In the genomic region with DNA sequence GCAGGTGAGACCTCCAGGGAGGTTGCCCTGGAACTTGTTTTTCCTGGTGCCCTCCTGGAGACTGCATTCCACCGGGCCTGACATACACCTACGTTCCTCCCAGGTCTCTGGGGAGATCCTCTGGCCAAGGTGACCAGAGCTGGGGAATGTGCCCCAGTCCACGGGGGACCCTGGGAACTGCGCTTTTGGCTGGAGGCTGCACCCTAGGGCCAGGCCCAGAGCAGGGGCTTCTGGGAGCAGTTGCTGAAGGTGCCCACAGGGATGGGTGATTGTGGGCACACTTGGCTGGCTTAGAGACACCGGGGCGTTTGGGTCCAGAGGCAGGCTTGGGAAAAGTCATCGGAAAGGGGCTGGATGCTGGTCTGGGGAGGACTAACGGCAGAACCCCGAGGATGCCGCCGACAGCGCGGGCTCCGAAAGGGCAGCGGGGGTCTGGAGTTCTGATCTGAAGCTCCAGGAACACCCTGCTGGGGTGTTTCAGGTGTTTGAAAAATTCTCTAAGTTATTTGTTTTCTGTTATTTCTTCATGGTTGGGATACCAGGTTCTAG, we compare ENCODE assay signal across 1 cellular context.
TF ChIP-seq lines count a peak whose summit lies in the region.

No MANE protein-coding gene starts in this region.

TF ChIP-seq in HepG2, 621 proteins besides CTCF, POLR2A, EP300 and RAD21 (continued from another document and continues in another):
- TF ChIP-seq, protein P1, sequence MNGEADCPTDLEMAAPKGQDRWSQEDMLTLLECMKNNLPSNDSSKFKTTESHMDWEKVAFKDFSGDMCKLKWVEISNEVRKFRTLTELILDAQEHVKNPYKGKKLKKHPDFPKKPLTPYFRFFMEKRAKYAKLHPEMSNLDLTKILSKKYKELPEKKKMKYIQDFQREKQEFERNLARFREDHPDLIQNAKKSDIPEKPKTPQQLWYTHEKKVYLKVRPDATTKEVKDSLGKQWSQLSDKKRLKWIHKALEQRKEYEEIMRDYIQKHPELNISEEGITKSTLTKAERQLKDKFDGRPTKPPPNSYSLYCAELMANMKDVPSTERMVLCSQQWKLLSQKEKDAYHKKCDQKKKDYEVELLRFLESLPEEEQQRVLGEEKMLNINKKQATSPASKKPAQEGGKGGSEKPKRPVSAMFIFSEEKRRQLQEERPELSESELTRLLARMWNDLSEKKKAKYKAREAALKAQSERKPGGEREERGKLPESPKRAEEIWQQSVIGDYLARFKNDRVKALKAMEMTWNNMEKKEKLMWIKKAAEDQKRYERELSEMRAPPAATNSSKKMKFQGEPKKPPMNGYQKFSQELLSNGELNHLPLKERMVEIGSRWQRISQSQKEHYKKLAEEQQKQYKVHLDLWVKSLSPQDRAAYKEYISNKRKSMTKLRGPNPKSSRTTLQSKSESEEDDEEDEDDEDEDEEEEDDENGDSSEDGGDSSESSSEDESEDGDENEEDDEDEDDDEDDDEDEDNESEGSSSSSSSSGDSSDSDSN (CRISPR knock-in tag; IDR thresholded peaks at IDR 0.05), result 0 out of 2 replicates have a peak, but pooled peaks have one; percentile 3
- TF ChIP-seq, protein P2, sequence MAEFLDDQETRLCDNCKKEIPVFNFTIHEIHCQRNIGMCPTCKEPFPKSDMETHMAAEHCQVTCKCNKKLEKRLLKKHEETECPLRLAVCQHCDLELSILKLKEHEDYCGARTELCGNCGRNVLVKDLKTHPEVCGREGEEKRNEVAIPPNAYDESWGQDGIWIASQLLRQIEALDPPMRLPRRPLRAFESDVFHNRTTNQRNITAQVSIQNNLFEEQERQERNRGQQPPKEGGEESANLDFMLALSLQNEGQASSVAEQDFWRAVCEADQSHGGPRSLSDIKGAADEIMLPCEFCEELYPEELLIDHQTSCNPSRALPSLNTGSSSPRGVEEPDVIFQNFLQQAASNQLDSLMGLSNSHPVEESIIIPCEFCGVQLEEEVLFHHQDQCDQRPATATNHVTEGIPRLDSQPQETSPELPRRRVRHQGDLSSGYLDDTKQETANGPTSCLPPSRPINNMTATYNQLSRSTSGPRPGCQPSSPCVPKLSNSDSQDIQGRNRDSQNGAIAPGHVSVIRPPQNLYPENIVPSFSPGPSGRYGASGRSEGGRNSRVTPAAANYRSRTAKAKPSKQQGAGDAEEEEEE (CRISPR knock-in tag; IDR thresholded peaks at IDR 0.05; ENCODE audit: borderline replicate concordance), result no peak
- TF ChIP-seq, protein P3, sequence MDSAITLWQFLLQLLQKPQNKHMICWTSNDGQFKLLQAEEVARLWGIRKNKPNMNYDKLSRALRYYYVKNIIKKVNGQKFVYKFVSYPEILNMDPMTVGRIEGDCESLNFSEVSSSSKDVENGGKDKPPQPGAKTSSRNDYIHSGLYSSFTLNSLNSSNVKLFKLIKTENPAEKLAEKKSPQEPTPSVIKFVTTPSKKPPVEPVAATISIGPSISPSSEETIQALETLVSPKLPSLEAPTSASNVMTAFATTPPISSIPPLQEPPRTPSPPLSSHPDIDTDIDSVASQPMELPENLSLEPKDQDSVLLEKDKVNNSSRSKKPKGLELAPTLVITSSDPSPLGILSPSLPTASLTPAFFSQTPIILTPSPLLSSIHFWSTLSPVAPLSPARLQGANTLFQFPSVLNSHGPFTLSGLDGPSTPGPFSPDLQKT (CRISPR knock-in tag; IDR thresholded peaks at IDR 0.05; ENCODE audit: borderline replicate concordance), result no peak
- TF ChIP-seq, protein P4, sequence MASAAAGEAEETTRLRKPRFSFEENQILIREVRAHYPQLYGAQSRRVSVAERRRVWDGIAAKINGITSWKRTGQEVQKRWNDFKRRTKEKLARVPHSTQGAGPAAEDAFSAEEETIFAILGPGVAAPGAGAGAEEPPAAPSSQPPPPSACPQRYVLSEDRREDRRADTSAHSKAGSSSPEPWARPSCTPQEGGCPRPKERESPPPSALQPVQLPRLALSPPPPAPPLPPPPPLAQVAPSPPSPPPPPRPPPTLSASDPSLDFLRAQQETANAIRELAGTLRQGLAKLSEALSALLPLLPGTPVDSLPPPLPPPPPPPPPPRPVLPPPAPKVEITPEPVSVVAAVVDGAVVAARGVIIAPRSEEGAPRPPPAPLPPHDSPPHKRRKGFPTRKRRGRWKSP (CRISPR knock-in tag; IDR thresholded peaks at IDR 0.05), result no peak
- no peak for TF ChIP-seq ZNF570 (CRISPR knock-in tag; IDR thresholded peaks at IDR 0.05; ENCODE audit: borderline replicate concordance)
- TF ChIP-seq, protein P5, sequence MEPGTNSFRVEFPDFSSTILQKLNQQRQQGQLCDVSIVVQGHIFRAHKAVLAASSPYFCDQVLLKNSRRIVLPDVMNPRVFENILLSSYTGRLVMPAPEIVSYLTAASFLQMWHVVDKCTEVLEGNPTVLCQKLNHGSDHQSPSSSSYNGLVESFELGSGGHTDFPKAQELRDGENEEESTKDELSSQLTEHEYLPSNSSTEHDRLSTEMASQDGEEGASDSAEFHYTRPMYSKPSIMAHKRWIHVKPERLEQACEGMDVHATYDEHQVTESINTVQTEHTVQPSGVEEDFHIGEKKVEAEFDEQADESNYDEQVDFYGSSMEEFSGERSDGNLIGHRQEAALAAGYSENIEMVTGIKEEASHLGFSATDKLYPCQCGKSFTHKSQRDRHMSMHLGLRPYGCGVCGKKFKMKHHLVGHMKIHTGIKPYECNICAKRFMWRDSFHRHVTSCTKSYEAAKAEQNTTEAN (CRISPR knock-in tag; conservative IDR thresholded peaks at IDR 0.05), result no peak
- no peak for TF ChIP-seq ATF7-NPFF (CRISPR knock-in tag; IDR thresholded peaks at IDR 0.05; ENCODE audit: low read depth)
- no peak for TF ChIP-seq MIER3 (CRISPR knock-in tag; IDR thresholded peaks at IDR 0.05; ENCODE audit: borderline replicate concordance)
- TF ChIP-seq ZNF746 (CRISPR knock-in tag; IDR thresholded peaks at IDR 0.05), result no peak
- TF ChIP-seq ZNF335 (CRISPR knock-in tag; IDR thresholded peaks at IDR 0.05), result no peak
- TF ChIP-seq, protein P6, sequence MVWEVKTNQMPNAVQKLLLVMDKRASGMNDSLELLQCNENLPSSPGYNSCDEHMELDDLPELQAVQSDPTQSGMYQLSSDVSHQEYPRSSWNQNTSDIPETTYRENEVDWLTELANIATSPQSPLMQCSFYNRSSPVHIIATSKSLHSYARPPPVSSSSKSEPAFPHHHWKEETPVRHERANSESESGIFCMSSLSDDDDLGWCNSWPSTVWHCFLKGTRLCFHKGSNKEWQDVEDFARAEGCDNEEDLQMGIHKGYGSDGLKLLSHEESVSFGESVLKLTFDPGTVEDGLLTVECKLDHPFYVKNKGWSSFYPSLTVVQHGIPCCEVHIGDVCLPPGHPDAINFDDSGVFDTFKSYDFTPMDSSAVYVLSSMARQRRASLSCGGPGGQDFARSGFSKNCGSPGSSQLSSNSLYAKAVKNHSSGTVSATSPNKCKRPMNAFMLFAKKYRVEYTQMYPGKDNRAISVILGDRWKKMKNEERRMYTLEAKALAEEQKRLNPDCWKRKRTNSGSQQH (CRISPR knock-in tag; IDR thresholded peaks at IDR 0.05; ENCODE audit: low read depth), result no peak
- 0 out of 2 replicates have a peak, but pooled peaks have one; percentile 18 for TF ChIP-seq NFYB (CRISPR knock-in tag; IDR thresholded peaks at IDR 0.05)
- 0 out of 2 replicates have a peak, but pooled peaks have one; percentile 8 for TF ChIP-seq GABPB1 (CRISPR knock-in tag; IDR thresholded peaks at IDR 0.05)
- TF ChIP-seq ZNF34 (CRISPR knock-in tag; IDR thresholded peaks at IDR 0.05; ENCODE audit: borderline replicate concordance), result no peak
- no peak for TF ChIP-seq NAIF1 (CRISPR knock-in tag; IDR thresholded peaks at IDR 0.05; ENCODE audit: borderline replicate concordance)
- no peak for TF ChIP-seq ZNF446 (CRISPR knock-in tag; IDR thresholded peaks at IDR 0.05)
- TF ChIP-seq, protein P7, sequence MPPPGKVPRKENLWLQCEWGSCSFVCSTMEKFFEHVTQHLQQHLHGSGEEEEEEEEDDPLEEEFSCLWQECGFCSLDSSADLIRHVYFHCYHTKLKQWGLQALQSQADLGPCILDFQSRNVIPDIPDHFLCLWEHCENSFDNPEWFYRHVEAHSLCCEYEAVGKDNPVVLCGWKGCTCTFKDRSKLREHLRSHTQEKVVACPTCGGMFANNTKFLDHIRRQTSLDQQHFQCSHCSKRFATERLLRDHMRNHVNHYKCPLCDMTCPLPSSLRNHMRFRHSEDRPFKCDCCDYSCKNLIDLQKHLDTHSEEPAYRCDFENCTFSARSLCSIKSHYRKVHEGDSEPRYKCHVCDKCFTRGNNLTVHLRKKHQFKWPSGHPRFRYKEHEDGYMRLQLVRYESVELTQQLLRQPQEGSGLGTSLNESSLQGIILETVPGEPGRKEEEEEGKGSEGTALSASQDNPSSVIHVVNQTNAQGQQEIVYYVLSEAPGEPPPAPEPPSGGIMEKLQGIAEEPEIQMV (CRISPR knock-in tag; IDR thresholded peaks at IDR 0.05; ENCODE audit: low read depth), result no peak
- TF ChIP-seq ZNF274 (CRISPR knock-in tag; IDR thresholded peaks at IDR 0.05), result 0 out of 2 replicates have a peak, but pooled peaks have one; percentile 7
- no peak for TF ChIP-seq YY1 (IDR thresholded peaks at IDR 0.05; ENCODE audit: insufficient read depth, insufficient replicate concordance, low read depth, low read length)
- TF ChIP-seq, protein P8, sequence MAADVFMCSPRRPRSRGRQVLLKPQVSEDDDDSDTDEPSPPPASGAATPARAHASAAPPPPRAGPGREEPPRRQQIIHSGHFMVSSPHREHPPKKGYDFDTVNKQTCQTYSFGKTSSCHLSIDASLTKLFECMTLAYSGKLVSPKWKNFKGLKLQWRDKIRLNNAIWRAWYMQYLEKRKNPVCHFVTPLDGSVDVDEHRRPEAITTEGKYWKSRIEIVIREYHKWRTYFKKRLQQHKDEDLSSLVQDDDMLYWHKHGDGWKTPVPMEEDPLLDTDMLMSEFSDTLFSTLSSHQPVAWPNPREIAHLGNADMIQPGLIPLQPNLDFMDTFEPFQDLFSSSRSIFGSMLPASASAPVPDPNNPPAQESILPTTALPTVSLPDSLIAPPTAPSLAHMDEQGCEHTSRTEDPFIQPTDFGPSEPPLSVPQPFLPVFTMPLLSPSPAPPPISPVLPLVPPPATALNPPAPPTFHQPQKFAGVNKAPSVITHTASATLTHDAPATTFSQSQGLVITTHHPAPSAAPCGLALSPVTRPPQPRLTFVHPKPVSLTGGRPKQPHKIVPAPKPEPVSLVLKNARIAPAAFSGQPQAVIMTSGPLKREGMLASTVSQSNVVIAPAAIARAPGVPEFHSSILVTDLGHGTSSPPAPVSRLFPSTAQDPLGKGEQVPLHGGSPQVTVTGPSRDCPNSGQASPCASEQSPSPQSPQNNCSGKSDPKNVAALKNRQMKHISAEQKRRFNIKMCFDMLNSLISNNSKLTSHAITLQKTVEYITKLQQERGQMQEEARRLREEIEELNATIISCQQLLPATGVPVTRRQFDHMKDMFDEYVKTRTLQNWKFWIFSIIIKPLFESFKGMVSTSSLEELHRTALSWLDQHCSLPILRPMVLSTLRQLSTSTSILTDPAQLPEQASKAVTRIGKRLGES (CRISPR knock-in tag; IDR thresholded peaks at IDR 0.05; ENCODE audit: borderline replicate concordance), result no peak
- TF ChIP-seq, protein P9, sequence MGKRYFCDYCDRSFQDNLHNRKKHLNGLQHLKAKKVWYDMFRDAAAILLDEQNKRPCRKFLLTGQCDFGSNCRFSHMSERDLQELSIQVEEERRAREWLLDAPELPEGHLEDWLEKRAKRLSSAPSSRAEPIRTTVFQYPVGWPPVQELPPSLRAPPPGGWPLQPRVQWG (CRISPR knock-in tag; IDR thresholded peaks at IDR 0.05; ENCODE audit: borderline replicate concordance, low read depth), result no peak
- TF ChIP-seq ZFP36L2 (CRISPR knock-in tag; IDR thresholded peaks at IDR 0.05), result no peak
- no peak for TF ChIP-seq NPAS2 (CRISPR knock-in tag; IDR thresholded peaks at IDR 0.05; ENCODE audit: borderline replicate concordance)
- TF ChIP-seq HOXA5 (CRISPR knock-in tag; IDR thresholded peaks at IDR 0.05), result no peak
- no peak for TF ChIP-seq NFIB (CRISPR knock-in tag; IDR thresholded peaks at IDR 0.05; ENCODE audit: borderline replicate concordance)
- no peak for TF ChIP-seq ZNF816 (CRISPR knock-in tag; IDR thresholded peaks at IDR 0.05; ENCODE audit: borderline replicate concordance)
- no peak for TF ChIP-seq ZNF652 (CRISPR knock-in tag; IDR thresholded peaks at IDR 0.05; ENCODE audit: borderline replicate concordance, low read depth)
- no peak for TF ChIP-seq DPF2 (CRISPR knock-in tag; IDR thresholded peaks at IDR 0.05; ENCODE audit: borderline replicate concordance, low read depth)
- no peak for TF ChIP-seq FOSL2 (CRISPR knock-in tag; IDR thresholded peaks at IDR 0.05)
- TF ChIP-seq NFKBIZ (CRISPR knock-in tag; IDR thresholded peaks at IDR 0.05), result no peak
- TF ChIP-seq, protein P10, sequence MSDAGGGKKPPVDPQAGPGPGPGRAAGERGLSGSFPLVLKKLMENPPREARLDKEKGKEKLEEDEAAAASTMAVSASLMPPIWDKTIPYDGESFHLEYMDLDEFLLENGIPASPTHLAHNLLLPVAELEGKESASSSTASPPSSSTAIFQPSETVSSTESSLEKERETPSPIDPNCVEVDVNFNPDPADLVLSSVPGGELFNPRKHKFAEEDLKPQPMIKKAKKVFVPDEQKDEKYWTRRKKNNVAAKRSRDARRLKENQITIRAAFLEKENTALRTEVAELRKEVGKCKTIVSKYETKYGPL (CRISPR knock-in tag; IDR thresholded peaks at IDR 0.05), result no peak
- TF ChIP-seq BRD4 (CRISPR knock-in tag; IDR thresholded peaks at IDR 0.05), result no peak
- no peak for TF ChIP-seq GTF3A (CRISPR knock-in tag; conservative IDR thresholded peaks at IDR 0.05)
- peak; percentile 42 for TF ChIP-seq U2AF1 (optimal IDR thresholded peaks at IDR 0.05; ENCODE audit: low read depth, low read length)
- TF ChIP-seq, protein P11, sequence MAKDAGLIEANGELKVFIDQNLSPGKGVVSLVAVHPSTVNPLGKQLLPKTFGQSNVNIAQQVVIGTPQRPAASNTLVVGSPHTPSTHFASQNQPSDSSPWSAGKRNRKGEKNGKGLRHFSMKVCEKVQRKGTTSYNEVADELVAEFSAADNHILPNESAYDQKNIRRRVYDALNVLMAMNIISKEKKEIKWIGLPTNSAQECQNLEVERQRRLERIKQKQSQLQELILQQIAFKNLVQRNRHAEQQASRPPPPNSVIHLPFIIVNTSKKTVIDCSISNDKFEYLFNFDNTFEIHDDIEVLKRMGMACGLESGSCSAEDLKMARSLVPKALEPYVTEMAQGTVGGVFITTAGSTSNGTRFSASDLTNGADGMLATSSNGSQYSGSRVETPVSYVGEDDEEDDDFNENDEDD (CRISPR knock-in tag; IDR thresholded peaks at IDR 0.05; ENCODE audit: borderline replicate concordance), result no peak
- TF ChIP-seq RBAK (CRISPR knock-in tag; IDR thresholded peaks at IDR 0.05), result no peak
- TF ChIP-seq ZNF672 (CRISPR knock-in tag; IDR thresholded peaks at IDR 0.05), result no peak
- TF ChIP-seq SMARCC2 (IDR thresholded peaks at IDR 0.05), result no peak
- TF ChIP-seq, protein P12, sequence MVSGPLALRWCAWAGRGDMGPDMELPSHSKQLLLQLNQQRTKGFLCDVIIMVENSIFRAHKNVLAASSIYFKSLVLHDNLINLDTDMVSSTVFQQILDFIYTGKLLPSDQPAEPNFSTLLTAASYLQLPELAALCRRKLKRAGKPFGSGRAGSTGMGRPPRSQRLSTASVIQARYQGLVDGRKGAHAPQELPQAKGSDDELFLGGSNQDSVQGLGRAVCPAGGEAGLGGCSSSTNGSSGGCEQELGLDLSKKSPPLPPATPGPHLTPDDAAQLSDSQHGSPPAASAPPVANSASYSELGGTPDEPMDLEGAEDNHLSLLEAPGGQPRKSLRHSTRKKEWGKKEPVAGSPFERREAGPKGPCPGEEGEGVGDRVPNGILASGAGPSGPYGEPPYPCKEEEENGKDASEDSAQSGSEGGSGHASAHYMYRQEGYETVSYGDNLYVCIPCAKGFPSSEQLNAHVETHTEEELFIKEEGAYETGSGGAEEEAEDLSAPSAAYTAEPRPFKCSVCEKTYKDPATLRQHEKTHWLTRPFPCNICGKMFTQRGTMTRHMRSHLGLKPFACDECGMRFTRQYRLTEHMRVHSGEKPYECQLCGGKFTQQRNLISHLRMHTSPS (CRISPR knock-in tag; IDR thresholded peaks at IDR 0.05; ENCODE audit: low read depth), result peak; percentile 28; the same call in 1 of the 2 replicates
- no peak for TF ChIP-seq RARA (CRISPR knock-in tag; IDR thresholded peaks at IDR 0.05)
- TF ChIP-seq ZBTB1 (CRISPR knock-in tag; IDR thresholded peaks at IDR 0.05; ENCODE audit: borderline replicate concordance), result no peak
- peak; percentile 10 for TF ChIP-seq TEAD3 (CRISPR knock-in tag; optimal IDR thresholded peaks at IDR 0.05; ENCODE audit: borderline replicate concordance)
- TF ChIP-seq ZFP62 (CRISPR knock-in tag; IDR thresholded peaks at IDR 0.05), result no peak
